Comparison of ENCODE assay signal across 20 cellular contexts in genomic region chr17:72635034-72635654, GRCh38.
A peak's percentile ranks its signal among the peaks of the same experiment; 100 is the strongest.
DNase-seq lines count a peak whose midpoint lies in the region; ATAC-seq and TF ChIP-seq lines count a peak whose summit lies in the region.
"Had no signal": no experiment of that assay in that cellular context is flagged by ENCODE, and none has a peak within 500 bp of the region (broad histone marks: within the 10 kb centered on the region; RNA-seq: fewer than 3 reads in every experiment).

No MANE protein-coding gene starts in this region.

- H3K4me1 ChIP-seq in mammary epithelial cell (ENCODE audit: insufficient read depth, low read length) (peaks cover 30% of the 10 kb centered on the region), breast epithelium (no peaks in the 10 kb centered on the region), OCI-LY7 (ENCODE audit: insufficient read depth, low read length, poor library complexity, severe bottlenecking) (no peaks in the 10 kb centered on the region), body of pancreas (no peaks in the 10 kb centered on the region), endodermal cell (ENCODE audit: control insufficient read depth, insufficient read depth, low read length) (no peaks in the 10 kb centered on the region)
- H3K4me1 ChIP-seq: lower lobe of right lung, prostate gland, tibial nerve had no signal

- H3K9me2 ChIP-seq in OCI-LY7 (ENCODE audit: insufficient read depth, low read length) = no peaks in the 10 kb centered on the region

- peak overlapping the region; percentile 28 for H3K4me2 ChIP-seq in mammary epithelial cell (ENCODE audit: insufficient read depth, low read depth, low read length)
- no peak overlapping the region for H3K4me2 ChIP-seq in OCI-LY7 (ENCODE audit: low read length)

- no peaks in the 10 kb centered on the region for H3K36me3 Mint-ChIP-seq in activated CD4-positive, alpha-beta memory T cell treated with anti-CD3 and anti-CD28 coated beads, Interleukin-2, amount 10 ng/mL, durations not matched to agents 7 days and 5 days (ENCODE audit: low read depth)
- H3K36me3 Mint-ChIP-seq in endodermal cell (ENCODE audit: low read depth) = no peaks in the 10 kb centered on the region
- H3K36me3 Mint-ChIP-seq: natural killer cell; stimulated activated memory B cell treated with anti-CD40 and anti-IgM and Interleukin-4, amounts not matched to agents 10 μg/mL and 1 μg/mL and 100 μg/mL, for 72 hours had no signal

- CTCF ChIA-PET in mammary epithelial cell (lab: Charles Lee; ENCODE audit: low non-redundant PET) = no interaction called here
- CTCF ChIA-PET in activated CD4-positive, alpha-beta memory T cell treated with anti-CD3 and anti-CD28 coated beads, Interleukin-2, amount 10 ng/mL, durations not matched to agents 7 days and 5 days (lab: Charles Lee) = interaction anchor here (1.4 to 2.0 kb wide), 3 partner anchors 17 to 91 kb away, joined by 3 to 10 read pairs (median 8); no protein-coding TSS in a partner anchor
- CTCF ChIA-PET in OCI-LY7 (lab: Charles Lee; ENCODE audit: unreplicated experiment) = interaction anchor here (0.6 kb wide), 1 partner anchor 182 kb away, joined by 3 read pairs; no protein-coding TSS in a partner anchor

- dilution Hi-C loops in mammary epithelial cell (cut with HindIII; ENCODE audit: low sequenced_read_pairs) = loop anchor here (10.0 kb wide), 1 partner anchor 50 kb away; no protein-coding TSS in a partner anchor

- TF ChIP-seq CTCF in mammary epithelial cell (conservative IDR thresholded peaks at IDR 0.05 in 1 of 2, IDR thresholded peaks at IDR 0.05 in 1 of 2; ENCODE audit: extremely low read depth in 1 of 2, insufficient read depth in 1 of 2, low read depth in 1 of 2, low read length in 2 of 2) (no peak), breast epithelium (IDR thresholded peaks at IDR 0.05) (no peak), OCI-LY7 (conservative IDR thresholded peaks at IDR 0.05; ENCODE audit: low read length) (no peak), body of pancreas (IDR thresholded peaks at IDR 0.05) (no peak), endodermal cell (conservative IDR thresholded peaks at IDR 0.05) (no peak)

- peaks cover 27% of the 10 kb centered on the region for H3K4me1 Mint-ChIP-seq in activated CD4-positive, alpha-beta memory T cell treated with anti-CD3 and anti-CD28 coated beads, Interleukin-2, amount 10 ng/mL, durations not matched to agents 7 days and 5 days
- H3K4me1 Mint-ChIP-seq in endodermal cell = no peaks in the 10 kb centered on the region
- H3K4me1 Mint-ChIP-seq: stimulated activated memory B cell treated with anti-CD40 and anti-IgM and Interleukin-4, amounts not matched to agents 10 μg/mL and 1 μg/mL and 100 μg/mL, for 72 hours had no signal

- H3K27me3 ChIP-seq in mammary epithelial cell (ENCODE audit: insufficient read depth, low read length) (no peaks in the 10 kb centered on the region), breast epithelium (peaks cover 0 to 18% of the 10 kb centered on the region in 2 donors), body of pancreas (no peaks in the 10 kb centered on the region), endodermal cell (ENCODE audit: control insufficient read depth, insufficient read depth, low read length, poor library complexity, severe bottlenecking) (no peaks in the 10 kb centered on the region)
- H3K27me3 ChIP-seq: esophagus squamous epithelium, tibial nerve had no signal

- H3K9me3 ChIP-seq in mammary epithelial cell (replicated peaks; ENCODE audit: insufficient read depth, low read length) (no peaks in the 10 kb centered on the region), breast epithelium (no peaks in the 10 kb centered on the region), OCI-LY7 (ENCODE audit: low read length) (no peaks in the 10 kb centered on the region), body of pancreas (no peaks in the 10 kb centered on the region), endodermal cell (ENCODE audit: control insufficient read depth, low read length) (no peaks in the 10 kb centered on the region)
- H3K9me3 ChIP-seq: esophagus squamous epithelium, lower lobe of right lung, prostate gland, tibial nerve had no signal

- H2AFZ ChIP-seq in mammary epithelial cell (ENCODE audit: low read depth, low read length) = peak overlapping the region; percentile 83
- H2AFZ ChIP-seq in OCI-LY7 (ENCODE audit: low read length) = no peak overlapping the region

- no peak overlapping the region for H3K27ac ChIP-seq in mammary epithelial cell (ENCODE audit: insufficient read depth, low read depth, low read length)
- no peak overlapping the region for H3K27ac ChIP-seq in breast epithelium
- H3K27ac ChIP-seq in OCI-LY7 (ENCODE audit: low read depth, low read length, poor library complexity, severe bottlenecking) = no peak overlapping the region
- H3K27ac ChIP-seq in body of pancreas = no peak overlapping the region
- H3K27ac ChIP-seq in endodermal cell (ENCODE audit: low read depth, low read length) = no peak overlapping the region
- H3K27ac ChIP-seq: esophagus squamous epithelium, lower lobe of right lung, prostate gland, tibial nerve had no signal

- POLR2A ChIA-PET in activated CD4-positive, alpha-beta memory T cell treated with anti-CD3 and anti-CD28 coated beads, Interleukin-2, amount 10 ng/mL, durations not matched to agents 7 days and 5 days (lab: Charles Lee) = interaction anchor here (0.7 to 2.1 kb wide), 5 partner anchors 9 to 46 kb away, joined by 3 to 8 read pairs (median 4); no protein-coding TSS in a partner anchor
- POLR2A ChIA-PET in OCI-LY7 (lab: Charles Lee) = no interaction called here

- intact Hi-C loops in mammary epithelial cell (cut with micrococcal nuclease) = loop anchor here (2.0 kb wide), 1 partner anchor 74 kb away; no protein-coding TSS in a partner anchor
- intact Hi-C loops in breast epithelium (cut with DNase I; ENCODE audit: low total_unique reads) = no loop called here
- intact Hi-C loops in OCI-LY7 (cut with micrococcal nuclease; ENCODE audit: unreplicated experiment) = no loop called here
- intact Hi-C loops in body of pancreas (cut with DNase I) = no loop called here

- H3K4me3 ChIP-seq in mammary epithelial cell (replicated peaks in 1 of 3; ENCODE audit: insufficient read depth in 1 of 3, low read depth in 2 of 3, low read length in 3 of 3) = no peak overlapping the region
- H3K4me3 ChIP-seq in breast epithelium = peak overlapping the region in 1 of 3 donors; percentile 22
- H3K4me3 ChIP-seq in OCI-LY7 (ENCODE audit: low read depth, low read length, poor library complexity, severe bottlenecking) = no peak overlapping the region
- H3K4me3 ChIP-seq in body of pancreas = no peak overlapping the region
- H3K4me3 ChIP-seq in endodermal cell (ENCODE audit: low read length) = no peak overlapping the region
- H3K4me3 ChIP-seq: esophagus squamous epithelium, lower lobe of right lung, prostate gland, tibial nerve had no signal

- no peak overlapping the region for H3K9ac ChIP-seq in mammary epithelial cell (ENCODE audit: insufficient read depth, low read length)
- H3K9ac ChIP-seq in endodermal cell (ENCODE audit: extremely low read depth, low read length, poor library complexity, severe bottlenecking) = no peak overlapping the region

- no peaks in the 10 kb centered on the region for H4K20me1 ChIP-seq in mammary epithelial cell (ENCODE audit: insufficient read depth, low read length)
- no peaks in the 10 kb centered on the region for H4K20me1 ChIP-seq in OCI-LY7 (ENCODE audit: insufficient read depth, low read length)

- ATAC-seq in body of pancreas = no peak
- ATAC-seq: lower lobe of right lung; natural killer cell; stimulated activated memory B cell treated with anti-CD40 and anti-IgM and Interleukin-4, amounts not matched to agents 10 μg/mL and 1 μg/mL and 100 μg/mL, for 72 hours had no signal

- peak overlapping the region; percentile 50 for H3K4me3 Mint-ChIP-seq in activated CD4-positive, alpha-beta memory T cell treated with anti-CD3 and anti-CD28 coated beads, Interleukin-2, amount 10 ng/mL, durations not matched to agents 7 days and 5 days
- no peak overlapping the region for H3K4me3 Mint-ChIP-seq in endodermal cell
- H3K4me3 Mint-ChIP-seq: natural killer cell; stimulated activated memory B cell treated with anti-CD40 and anti-IgM and Interleukin-4, amounts not matched to agents 10 μg/mL and 1 μg/mL and 100 μg/mL, for 72 hours had no signal

- H3K27ac Mint-ChIP-seq in activated CD4-positive, alpha-beta memory T cell treated with anti-CD3 and anti-CD28 coated beads, Interleukin-2, amount 10 ng/mL, durations not matched to agents 7 days and 5 days = peak overlapping the region; percentile 56
- H3K27ac Mint-ChIP-seq in endodermal cell = no peak overlapping the region
- H3K27ac Mint-ChIP-seq: natural killer cell; stimulated activated memory B cell treated with anti-CD40 and anti-IgM and Interleukin-4, amounts not matched to agents 10 μg/mL and 1 μg/mL and 100 μg/mL, for 72 hours had no signal

- H3K79me2 ChIP-seq in mammary epithelial cell (ENCODE audit: insufficient read depth, low read length) (no peaks in the 10 kb centered on the region), OCI-LY7 (ENCODE audit: insufficient read depth, low read depth, low read length) (no peaks in the 10 kb centered on the region)

- no TSS peak for BruUV-seq in mammary epithelial cell (replicated peaks; lab: Mats Ljungman, UMichigan)
- BruUV-seq in OCI-LY7 (replicated peaks; lab: Mats Ljungman, UMichigan) = no TSS peak

- WGBS in mammary epithelial cell (ENCODE audit: low coverage, missing lambda C conversion rate) = 50% methylated on average over 13 of the region's 14 CpGs
- 34 to 48% methylated on average over 14 of the region's 14 CpGs for WGBS in body of pancreas, 2 donors
- WGBS in endodermal cell (ENCODE audit: insufficient coverage in 1 of 2, insufficient read length in 1 of 2), 2 experiments = 80 to 89% methylated on average over 4 to 14 of the region's 14 CpGs

- H3K36me3 ChIP-seq in mammary epithelial cell (ENCODE audit: insufficient read depth, low read length) (no peaks in the 10 kb centered on the region), breast epithelium (no peaks in the 10 kb centered on the region), OCI-LY7 (ENCODE audit: insufficient read depth, low read length) (no peaks in the 10 kb centered on the region), body of pancreas (replicated peaks in 1 of 2; ENCODE audit: insufficient read depth in 1 of 2, low read depth in 2 of 2) (no peaks in the 10 kb centered on the region), endodermal cell (ENCODE audit: control insufficient read depth, insufficient read depth, low read length) (no peaks in the 10 kb centered on the region)
- H3K36me3 ChIP-seq: esophagus squamous epithelium, lower lobe of right lung, prostate gland, tibial nerve had no signal

- TF ChIP-seq POLR2A in breast epithelium (IDR thresholded peaks at IDR 0.05) = no peak
- TF ChIP-seq POLR2A in body of pancreas (IDR thresholded peaks at IDR 0.05) = no peak

- no peaks in the 10 kb centered on the region for H3K27me3 Mint-ChIP-seq in activated CD4-positive, alpha-beta memory T cell treated with anti-CD3 and anti-CD28 coated beads, Interleukin-2, amount 10 ng/mL, durations not matched to agents 7 days and 5 days
- H3K27me3 Mint-ChIP-seq in endodermal cell (ENCODE audit: insufficient read depth) = no peaks in the 10 kb centered on the region
- H3K27me3 Mint-ChIP-seq: stimulated activated memory B cell treated with anti-CD40 and anti-IgM and Interleukin-4, amounts not matched to agents 10 μg/mL and 1 μg/mL and 100 μg/mL, for 72 hours had no signal

- no peaks in the 10 kb centered on the region for H3K9me3 Mint-ChIP-seq in activated CD4-positive, alpha-beta memory T cell treated with anti-CD3 and anti-CD28 coated beads, Interleukin-2, amount 10 ng/mL, durations not matched to agents 7 days and 5 days
- no peaks in the 10 kb centered on the region for H3K9me3 Mint-ChIP-seq in endodermal cell
- H3K9me3 Mint-ChIP-seq: natural killer cell; stimulated activated memory B cell treated with anti-CD40 and anti-IgM and Interleukin-4, amounts not matched to agents 10 μg/mL and 1 μg/mL and 100 μg/mL, for 72 hours had no signal

- DNase-seq in DMS153 treated with DMSO at 0.1 percent for 48 hours (lab: John Stamatoyannopoulos, UW; ENCODE audit: unreplicated experiment) (peak; percentile 29), DMS153 (lab: John Stamatoyannopoulos, UW) (no peak), mammary epithelial cell (no peak), breast epithelium (ENCODE audit: low spot score in 2 of 2) (no peak), OCI-LY7 (ENCODE audit: low spot score) (no peak), body of pancreas (no peak), endodermal cell (no peak)
- DNase-seq in activated CD4-positive, alpha-beta memory T cell treated with anti-CD3 and anti-CD28 coated beads, Interleukin-2, amount 10 ng/mL, durations not matched to agents 7 days and 5 days = no peak
- DNase-seq: activated effector memory CD4-positive, alpha-beta T cell treated with anti-CD3 and anti-CD28 coated beads, Interleukin-2, amount 50 U/mL, for 16 hours; C1 segment of cervical spinal cord; dermis blood vessel endothelial cell; esophagus squamous epithelium; glutamatergic neuron; IMR-90; lower lobe of right lung; natural killer cell; NCI-H446 treated with DMSO at 0.1 percent for 48 hours had no signal

- in situ Hi-C loops in mammary epithelial cell (cut with MboI; ENCODE audit: low sequenced_read_pairs in 2 of 2) = no loop called here
